In genomic region chr15:81313686-81314085, GRCh38 we compare ENCODE assay signal across 15 cellular contexts. TPM values are rescaled to one million over a fixed set of nuclear protein-coding genes. Genes with fewer than 3 reads are reported as not detected.
DNase-seq lines count a peak whose midpoint lies in the region; ATAC-seq and TF ChIP-seq lines count a peak whose summit lies in the region.
"Had no signal": no experiment of that assay in that cellular context is flagged by ENCODE, and none has a peak within 500 bp of the region (broad histone marks: within the 10 kb centered on the region; RNA-seq: fewer than 3 reads in every experiment).

No MANE protein-coding gene starts in this region.

- no peak for DNase-seq in PC-9
- no peak for DNase-seq in stimulated activated CD4-positive, alpha-beta T cell treated with anti-CD3 and anti-CD28 coated beads, Interleukin-12 subunit alpha, Interleukin-12 subunit beta, amount 100 ng/mL, for 4 hours
- DNase-seq in mesendoderm, result no peak
- no peak for DNase-seq in kidney tubule cell (ENCODE audit: low spot score)
- DNase-seq: activated CD8-positive, alpha-beta memory T cell treated with anti-CD3 and anti-CD28 coated beads, Interleukin-2, amount 50 U/mL, for 48 hours; BE2C; effector memory CD4-positive, alpha-beta T cell; NCI-H187 treated with DMSO at 0.1 percent for 48 hours; WERI-Rb-1 had no signal

- ATAC-seq in GM19023 (IDR thresholded peaks at IDR 0.05; ENCODE audit: unreplicated experiment), result no peak
- ATAC-seq: GM12878 had no signal

- H2BK5ac ChIP-seq in mesendoderm (ENCODE audit: low read length), result no peak overlapping the region

- no peak overlapping the region for H2BK15ac ChIP-seq in mesendoderm (replicated peaks; ENCODE audit: low read depth)

- H3K79me2 ChIP-seq in PC-9 (ENCODE audit: low read depth) (no peaks in the 10 kb centered on the region), mesendoderm (ENCODE audit: control insufficient read depth, insufficient read depth, low read length) (no peaks in the 10 kb centered on the region)

- H2BK120ac ChIP-seq in mesendoderm (ENCODE audit: low read depth, low read length), result no peak overlapping the region

- H3K9ac ChIP-seq in BLaER1 treated with 17β-estradiol and CSF1 and Interleukin-3, amounts not matched to agents 10 nM and 100 nM, result no peak overlapping the region
- H3K9ac ChIP-seq in skeletal muscle satellite cell (ENCODE audit: low read depth, low read length), result no peak overlapping the region
- H3K9ac ChIP-seq in mesendoderm (ENCODE audit: low read length), result no peak overlapping the region

- intact Hi-C loops in PC-9 (cut with micrococcal nuclease; ENCODE audit: unreplicated experiment), result no loop called here

- H2AFZ ChIP-seq in PC-9, result no peak overlapping the region

- H3K23ac ChIP-seq in mesendoderm (ENCODE audit: low read length), result no peak overlapping the region

- H3K4me2 ChIP-seq in BLaER1 treated with 17β-estradiol and CSF1 and Interleukin-3, amounts not matched to agents 10 nM and 100 nM, result peak overlapping the region in 6 of 11 experiments; percentile 80 to 90 (median 84); a peak in 9 of 22 replicates
- H3K4me2 ChIP-seq in PC-9 (peak overlapping the region; percentile 33; the same call in 1 of the 2 replicates), skeletal muscle satellite cell (ENCODE audit: low read length) (peak overlapping the region; percentile 55), mesendoderm (ENCODE audit: low read length) (no peak overlapping the region)

- H3K4me3 ChIP-seq in BLaER1 treated with 17β-estradiol and CSF1 and Interleukin-3, amounts not matched to agents 10 nM and 100 nM, result no peak overlapping the region
- H3K4me3 ChIP-seq in PC-9, result no peak overlapping the region
- no peak overlapping the region for H3K4me3 ChIP-seq in esophagus (ENCODE audit: low read depth in 1 of 2, low read length in 2 of 2)
- H3K4me3 ChIP-seq in skeletal muscle satellite cell (ENCODE audit: low read length), result no peak overlapping the region
- H3K4me3 ChIP-seq in mesendoderm (ENCODE audit: low read length), result no peak overlapping the region
- H3K4me3 ChIP-seq: GM12878, SK-N-MC had no signal

- H4K5ac ChIP-seq in mesendoderm (ENCODE audit: low read length), result no peak overlapping the region

- H3K36me3 ChIP-seq in BLaER1 treated with 17β-estradiol and CSF1 and Interleukin-3, amounts not matched to agents 10 nM and 100 nM, result peaks cover 33 to 76% (median 47%) of the 10 kb centered on the region in 11 experiments
- H3K36me3 ChIP-seq in PC-9 (ENCODE audit: low read depth) (no peaks in the 10 kb centered on the region), esophagus (ENCODE audit: control insufficient read depth in 2 of 2, insufficient read depth in 2 of 2, low read length in 1 of 2) (peaks cover 16 to 49% of the 10 kb centered on the region in 2 donors), skeletal muscle satellite cell (ENCODE audit: insufficient read depth, low read length) (peaks cover 14% of the 10 kb centered on the region), mesendoderm (ENCODE audit: control insufficient read depth, insufficient read depth, low read length) (no peaks in the 10 kb centered on the region)
- H3K36me3 ChIP-seq: BE2C had no signal

- no peak overlapping the region for H3K4ac ChIP-seq in mesendoderm (ENCODE audit: low read depth, low read length)

- no peaks in the 10 kb centered on the region for H3K9me2 ChIP-seq in PC-9 (ENCODE audit: insufficient read depth)

- peak overlapping the region in 8 of 11 experiments; percentile 66 to 88 (median 74); a peak in 11 of 22 replicates for H3K27ac ChIP-seq in BLaER1 treated with 17β-estradiol and CSF1 and Interleukin-3, amounts not matched to agents 10 nM and 100 nM
- H3K27ac ChIP-seq in PC-9, result no peak overlapping the region
- peak overlapping the region; percentile 74 to 89 for H3K27ac ChIP-seq in esophagus (ENCODE audit: low read depth in 2 of 2, low read length in 1 of 2)
- H3K27ac ChIP-seq in mesendoderm (ENCODE audit: low read depth, low read length), result no peak overlapping the region
- H3K27ac ChIP-seq: SK-N-MC, WERI-Rb-1 had no signal

- no peak overlapping the region for H3K56ac ChIP-seq in mesendoderm (ENCODE audit: low read length)

- CTCF ChIA-PET in PC-9 (lab: Charles Lee), result no interaction called here

- H3K18ac ChIP-seq in mesendoderm (ENCODE audit: low read length), result no peak overlapping the region

- no TSS peak for BruUV-seq in PC-9 (replicated peaks; lab: Mats Ljungman, UMichigan)

- no peak overlapping the region for H2AK5ac ChIP-seq in mesendoderm (ENCODE audit: low read length)

- H4K8ac ChIP-seq in mesendoderm (ENCODE audit: low read depth, low read length), result no peak overlapping the region

- no peaks in the 10 kb centered on the region for H3K79me1 ChIP-seq in mesendoderm (ENCODE audit: low read length)

- no peak for TF ChIP-seq CTCF in PC-9 (conservative IDR thresholded peaks at IDR 0.05)

- POLR2A ChIA-PET in PC-9 (lab: Charles Lee; ENCODE audit: unreplicated experiment), result no interaction called here

- 60 to 73% methylated on average over 5 of the region's 5 CpGs for WGBS in esophagus, 2 donors
- WGBS in mesendoderm (ENCODE audit: extremely low coverage, insufficient coverage, low lambda C conversion rate), result no CpG with 5 or more reads among the region's 5 CpGs

- no peaks in the 10 kb centered on the region for H3K27me3 ChIP-seq in BLaER1 treated with 17β-estradiol and CSF1 and Interleukin-3, amounts not matched to agents 10 nM and 100 nM
- H3K27me3 ChIP-seq in PC-9 (ENCODE audit: insufficient read depth, low read depth) (peaks cover 3% of the 10 kb centered on the region; the same call in 1 of the 2 replicates), esophagus (ENCODE audit: control insufficient read depth in 1 of 2, insufficient read depth in 2 of 2, low read length in 2 of 2) (no peaks in the 10 kb centered on the region), skeletal muscle satellite cell (ENCODE audit: control insufficient read depth, insufficient read depth, low read length) (no peaks in the 10 kb centered on the region), mesendoderm (ENCODE audit: insufficient read depth, low read length, poor library complexity) (no peaks in the 10 kb centered on the region)
- H3K27me3 ChIP-seq: BE2C had no signal

- H3K9me3 ChIP-seq in BLaER1 treated with 17β-estradiol and CSF1 and Interleukin-3, amounts not matched to agents 10 nM and 100 nM (replicated peaks in 1 of 11), result no peaks in the 10 kb centered on the region
- H3K9me3 ChIP-seq in PC-9 (ENCODE audit: insufficient read depth, low read depth) (no peaks in the 10 kb centered on the region), esophagus (ENCODE audit: control insufficient read depth in 2 of 2, insufficient read depth in 1 of 2, low read depth in 1 of 2, low read length in 1 of 2) (no peaks in the 10 kb centered on the region), skeletal muscle satellite cell (replicated peaks; ENCODE audit: low read length) (no peaks in the 10 kb centered on the region)
- H3K9me3 ChIP-seq: BE2C had no signal

- H4K20me1 ChIP-seq in BLaER1 treated with 17β-estradiol and CSF1 and Interleukin-3, amounts not matched to agents 10 nM and 100 nM, result peaks cover 0 to 4% (median 0%) of the 10 kb centered on the region in 11 experiments; a peak in 1 of 22 replicates
- H4K20me1 ChIP-seq in PC-9 (ENCODE audit: insufficient read depth), result no peaks in the 10 kb centered on the region

- H3K4me1 ChIP-seq in BLaER1 treated with 17β-estradiol and CSF1 and Interleukin-3, amounts not matched to agents 10 nM and 100 nM, result peaks cover 18 to 58% (median 36%) of the 10 kb centered on the region in 10 experiments
- H3K4me1 ChIP-seq in PC-9 (replicated peaks; ENCODE audit: insufficient read depth) (no peaks in the 10 kb centered on the region), esophagus (ENCODE audit: control insufficient read depth in 2 of 2, insufficient read depth in 2 of 2, low read length in 1 of 2) (peaks cover 0 to 9% of the 10 kb centered on the region in 2 donors), skeletal muscle satellite cell (ENCODE audit: control insufficient read depth, insufficient read depth, low read length) (peaks cover 35% of the 10 kb centered on the region), mesendoderm (ENCODE audit: control insufficient read depth, low read depth, low read length) (no peaks in the 10 kb centered on the region)
- H3K4me1 ChIP-seq: BE2C had no signal

- no peaks in the 10 kb centered on the region for H3F3A ChIP-seq in PC-9 (ENCODE audit: insufficient read depth, low read depth)

RNA-seq across cellular contexts. Expression of gene STARD5, which starts 10.3 kb away (rescaled TPM):
- total RNA-seq in PC-9 (2021), result 0.41 and 0.80 TPM in 2 replicates
- polyA plus RNA-seq in esophagus, result 10 to 100 TPM; 12.2 to 17.2 TPM
- total RNA-seq in skeletal muscle satellite cell (2012; rRNA removed), result 3.3 and 6.1 TPM in 2 replicates
- 0.74 TPM for polyA plus RNA-seq in mesendoderm (2013, experiment 1 of 2)
- 0.87 TPM for polyA plus RNA-seq in mesendoderm (2013, experiment 2 of 2)

Comparison
In these comparisons a context has a peak if more than half of its experiments do, and no peak if none do; other contexts are left out.
1. H3K27ac ChIP-seq: peak in BLaER1 treated with 17β-estradiol and CSF1 and Interleukin-3, amounts not matched to agents 10 nM and 100 nM (8 of 11) and esophagus (2 of 2); none in PC-9 (single experiment) and mesendoderm (single experiment).